In genomic region chr20:21100590-21101452, GRCh38 we compare ENCODE assay signal across 11 cellular contexts. TPM values are rescaled to one million over a fixed set of nuclear protein-coding genes. Genes with fewer than 3 reads are reported as not detected.
A peak's percentile ranks its signal among the peaks of the same experiment; 100 is the strongest.
DNase-seq lines count a peak whose midpoint lies in the region; ATAC-seq, FAIRE-seq and TF ChIP-seq lines count a peak whose summit lies in the region.
"Had no signal": no experiment of that assay in that cellular context is flagged by ENCODE, and none has a peak within 500 bp of the region (broad histone marks: within the 10 kb centered on the region; RNA-seq: fewer than 3 reads in every experiment).

No MANE protein-coding gene starts in this region.

- H3K4me1 ChIP-seq in mucosa of rectum (ENCODE audit: control insufficient read depth in 2 of 2, insufficient read depth in 2 of 2, low read length in 2 of 2) = peaks cover 19 to 20% of the 10 kb centered on the region in 2 donors

- TF ChIP-seq CTCF in bronchial epithelial cell (IDR thresholded peaks at IDR 0.05; ENCODE audit: insufficient read depth, low read length, severe bottlenecking) = no peak

- peak; percentile 67 for DNase-seq in DMS 273 (lab: John Stamatoyannopoulos, UW; ENCODE audit: unreplicated experiment)
- no peak for DNase-seq in DMS 273 treated with DMSO at 0.1 percent for 48 hours (lab: John Stamatoyannopoulos, UW)
- DNase-seq in NOMO-1 (lab: John Stamatoyannopoulos, UW; ENCODE audit: unreplicated experiment in 2 of 2) = peak; percentile 86 to 92
- no peak for DNase-seq in bronchial epithelial cell (ENCODE audit: low read depth)
- DNase-seq in ureter (ENCODE audit: low spot score) = no peak

- H3K27me3 ChIP-seq in bronchial epithelial cell (ENCODE audit: control insufficient read depth, insufficient read depth, low read length) (peaks cover 61% of the 10 kb centered on the region), mucosa of rectum (ENCODE audit: control insufficient read depth in 2 of 2, insufficient read depth in 2 of 2, low read length in 2 of 2) (peaks cover 67% of the 10 kb centered on the region in 2 donors)

- no peaks in the 10 kb centered on the region for H3K9me3 ChIP-seq in mucosa of rectum (ENCODE audit: control insufficient read depth in 2 of 2, low read length in 2 of 2)

- ATAC-seq in GM18867 (IDR thresholded peaks at IDR 0.05; ENCODE audit: unreplicated experiment) = no peak
- ATAC-seq in GM21528 (IDR thresholded peaks at IDR 0.05; ENCODE audit: low FRiP score, unreplicated experiment) = no peak

- peak overlapping the region in 1 of 2 donors; percentile 17 for H3K9ac ChIP-seq in mucosa of rectum (ENCODE audit: low read depth in 1 of 2, low read length in 2 of 2)

- FAIRE-seq in bronchial epithelial cell (lab: Jason Lieb, UNC) = no peak

- H3K36me3 ChIP-seq in bronchial epithelial cell (ENCODE audit: control insufficient read depth, insufficient read depth, low read length) (no peaks in the 10 kb centered on the region), mucosa of rectum (ENCODE audit: control insufficient read depth in 2 of 2, insufficient read depth in 2 of 2, low read length in 2 of 2) (no peaks in the 10 kb centered on the region)

- H3K4me3 ChIP-seq in bronchial epithelial cell (ENCODE audit: low read depth, low read length) (peak overlapping the region; percentile 21), mucosa of rectum (ENCODE audit: low read length in 2 of 2) (peak overlapping the region; percentile 51 to 60)

- H3K27ac ChIP-seq in mucosa of rectum (ENCODE audit: low read depth in 2 of 2, low read length in 2 of 2) = no peak overlapping the region
- H3K27ac ChIP-seq: 22Rv1 had no signal

RNA-seq across cellular contexts. Expression of gene LINC00237, which starts 5.3 kb away (rescaled TPM):
- total RNA-seq in bronchial epithelial cell (not detected in 2 replicates), ureter (not detected)
- total RNA-seq: pulmonary artery endothelial cell; T-helper 1 cell treated with Interleukin-12 subunit alpha and Interleukin-12 subunit beta and Interleukin-4 antibody, amounts not matched to agents 30 ng/mL and 1 ng/mL, for 36 hours had no signal

RNA-seq across cellular contexts. Expression of gene KIZ, which starts 25.1 kb away (rescaled TPM):
- total RNA-seq in bronchial epithelial cell (12.9 and 37.4 TPM in 2 replicates), ureter (22.4 TPM)

Comparison
In these comparisons a context has a peak if more than half of its experiments do, and no peak if none do; other contexts are left out.
1. DNase-seq: peak in DMS 273 (single experiment) and NOMO-1 (2 of 2); none in DMS 273 treated with DMSO at 0.1 percent for 48 hours (single experiment), bronchial epithelial cell (single experiment) and ureter (single experiment).